ENCODE assay signal across 18 cellular contexts in the genomic region with DNA sequence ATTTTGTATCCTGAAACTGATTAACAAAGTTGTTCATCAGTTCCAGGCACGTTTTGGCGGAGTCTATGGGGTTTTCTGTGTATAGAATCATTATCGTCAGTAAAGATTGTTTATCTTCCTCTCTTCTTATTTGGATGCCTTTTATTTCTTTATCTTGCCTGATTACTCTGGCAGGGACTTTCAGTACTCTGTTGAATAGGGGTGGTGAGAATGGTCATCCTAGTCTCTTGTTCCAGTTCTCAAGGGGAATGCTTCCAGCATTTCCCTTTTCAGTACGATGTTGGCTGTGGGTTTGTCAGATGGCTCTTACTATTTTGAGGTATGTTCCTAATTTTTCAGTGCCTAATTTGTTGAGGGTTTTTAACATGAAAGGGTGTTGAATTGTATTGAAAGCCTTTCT. TPM values are rescaled to one million over a fixed set of nuclear protein-coding genes. Genes with fewer than 3 reads are reported as not detected.
A peak's percentile ranks its signal among the peaks of the same experiment; 100 is the strongest.
DNase-seq lines count a peak whose midpoint lies in the region; ATAC-seq lines count a peak whose summit lies in the region.
"Had no signal": no experiment of that assay in that cellular context is flagged by ENCODE, and none has a peak within 500 bp of the region (broad histone marks: within the 10 kb centered on the region; RNA-seq: fewer than 3 reads in every experiment).

No MANE protein-coding gene starts in this region.

- in situ Hi-C loops in KBM-7 (cut with MboI; ENCODE audit: low pct_unique_long_range_greater_than_20kb, low sequenced_read_pairs): no loop called here

- DNase-seq in activated naive CD4-positive, alpha-beta T cell treated with anti-CD3 and anti-CD28 coated beads, Interleukin-2, amount 50 U/mL, for 16 hours: no peak
- DNase-seq in T-helper 17 cell: no peak
- DNase-seq in effector memory CD8-positive, alpha-beta T cell: no peak
- DNase-seq in stimulated activated naive B cell treated with anti-CD40 and anti-IgM and Interleukin-4, amounts not matched to agents 10 μg/mL and 1 μg/mL and 100 μg/mL, for 72 hours: no peak
- no peak for DNase-seq in NCI-H1436 (lab: John Stamatoyannopoulos, UW)
- no peak for DNase-seq in KBM-7
- DNase-seq: CD4-positive, alpha-beta memory T cell; GF-D8; NCI-H1105; NCI-H1694; NCI-H2107; NCI-H226; NCI-H524; NCI-H82; OCI-M1; SHP77 treated with DMSO at 0.1 percent for 48 hours had no signal

- no peaks in the 10 kb centered on the region for H3K9me3 ChIP-seq in T-helper 17 cell (ENCODE audit: control insufficient read depth, low read length, poor library complexity, severe bottlenecking)
- H3K9me3 ChIP-seq: HAP-1 had no signal

- H3K4me3 Mint-ChIP-seq in activated naive CD4-positive, alpha-beta T cell treated with anti-CD3 and anti-CD28 coated beads, Interleukin-2, amount 50 U/mL, for 24 hours: peak overlapping the region; percentile 1
- no peak overlapping the region for H3K4me3 Mint-ChIP-seq in T-helper 17 cell
- H3K4me3 Mint-ChIP-seq in effector memory CD8-positive, alpha-beta T cell: no peak overlapping the region
- no peak overlapping the region for H3K4me3 Mint-ChIP-seq in stimulated activated naive B cell treated with anti-CD40 and anti-IgM and Interleukin-4, amounts not matched to agents 10 μg/mL and 1 μg/mL and 100 μg/mL, for 72 hours

- no peaks in the 10 kb centered on the region for H3K27me3 Mint-ChIP-seq in activated naive CD4-positive, alpha-beta T cell treated with anti-CD3 and anti-CD28 coated beads, Interleukin-2, amount 50 U/mL, for 24 hours
- no peaks in the 10 kb centered on the region for H3K27me3 Mint-ChIP-seq in T-helper 17 cell
- no peaks in the 10 kb centered on the region for H3K27me3 Mint-ChIP-seq in effector memory CD8-positive, alpha-beta T cell
- no peaks in the 10 kb centered on the region for H3K27me3 Mint-ChIP-seq in stimulated activated naive B cell treated with anti-CD40 and anti-IgM and Interleukin-4, amounts not matched to agents 10 μg/mL and 1 μg/mL and 100 μg/mL, for 72 hours
- H3K27me3 Mint-ChIP-seq: CD4-positive, alpha-beta memory T cell had no signal

- peaks cover 45% of the 10 kb centered on the region for H3K4me1 Mint-ChIP-seq in activated naive CD4-positive, alpha-beta T cell treated with anti-CD3 and anti-CD28 coated beads, Interleukin-2, amount 50 U/mL, for 24 hours
- peaks cover 26% of the 10 kb centered on the region for H3K4me1 Mint-ChIP-seq in T-helper 17 cell
- peaks cover 30 to 32% of the 10 kb centered on the region in 2 donors for H3K4me1 Mint-ChIP-seq in effector memory CD8-positive, alpha-beta T cell (ENCODE audit: low read depth in 2 of 2)
- peaks cover 8 to 28% of the 10 kb centered on the region in 2 donors for H3K4me1 Mint-ChIP-seq in stimulated activated naive B cell treated with anti-CD40 and anti-IgM and Interleukin-4, amounts not matched to agents 10 μg/mL and 1 μg/mL and 100 μg/mL, for 72 hours

- peaks cover 38% of the 10 kb centered on the region for H3K36me3 Mint-ChIP-seq in activated naive CD4-positive, alpha-beta T cell treated with anti-CD3 and anti-CD28 coated beads, Interleukin-2, amount 50 U/mL, for 24 hours
- peaks cover 5% of the 10 kb centered on the region for H3K36me3 Mint-ChIP-seq in T-helper 17 cell (ENCODE audit: low read depth)
- peaks cover 72% of the 10 kb centered on the region for H3K36me3 Mint-ChIP-seq in effector memory CD8-positive, alpha-beta T cell (ENCODE audit: insufficient read depth)
- peaks cover 45 to 59% of the 10 kb centered on the region in 2 donors for H3K36me3 Mint-ChIP-seq in stimulated activated naive B cell treated with anti-CD40 and anti-IgM and Interleukin-4, amounts not matched to agents 10 μg/mL and 1 μg/mL and 100 μg/mL, for 72 hours

- H3K9me3 Mint-ChIP-seq in activated naive CD4-positive, alpha-beta T cell treated with anti-CD3 and anti-CD28 coated beads, Interleukin-2, amount 50 U/mL, for 24 hours: peaks cover 6% of the 10 kb centered on the region
- H3K9me3 Mint-ChIP-seq in effector memory CD8-positive, alpha-beta T cell: no peaks in the 10 kb centered on the region
- H3K9me3 Mint-ChIP-seq in stimulated activated naive B cell treated with anti-CD40 and anti-IgM and Interleukin-4, amounts not matched to agents 10 μg/mL and 1 μg/mL and 100 μg/mL, for 72 hours: peaks cover 0 to 4% of the 10 kb centered on the region in 2 donors

- peak overlapping the region; percentile 20 for H3K27ac Mint-ChIP-seq in activated naive CD4-positive, alpha-beta T cell treated with anti-CD3 and anti-CD28 coated beads, Interleukin-2, amount 50 U/mL, for 24 hours
- H3K27ac Mint-ChIP-seq in T-helper 17 cell: peak overlapping the region; percentile 93
- peak overlapping the region; percentile 60 to 70 for H3K27ac Mint-ChIP-seq in effector memory CD8-positive, alpha-beta T cell
- peak overlapping the region; percentile 15 for H3K27ac Mint-ChIP-seq in stimulated activated naive B cell treated with anti-CD40 and anti-IgM and Interleukin-4, amounts not matched to agents 10 μg/mL and 1 μg/mL and 100 μg/mL, for 72 hours

- no peak for ATAC-seq in T-helper 17 cell
- ATAC-seq in effector memory CD8-positive, alpha-beta T cell (replicated peaks): no peak
- no peak for ATAC-seq in stimulated activated naive B cell treated with anti-CD40 and anti-IgM and Interleukin-4, amounts not matched to agents 10 μg/mL and 1 μg/mL and 100 μg/mL, for 72 hours (replicated peaks)

RNA-seq across cellular contexts. Expression of gene SPDYA, which starts 14.0 kb away (rescaled TPM):
- total RNA-seq in T-helper 17 cell: 10 to 100 TPM; 11.2 to 18.7 TPM

RNA-seq across cellular contexts. Expression of gene PPP1CB, which starts 45.0 kb away (rescaled TPM):
- 100 to 1,000 TPM; 309 to 313 TPM for total RNA-seq in T-helper 17 cell

Comparison
In these comparisons a context has a peak if more than half of its experiments do, and no peak if none do; other contexts are left out.
1. H3K27ac Mint-ChIP-seq: peak in every context shown above with its lines; median percentile 93 in T-helper 17 cell; 65 in effector memory CD8-positive, alpha-beta T cell; 20 in activated naive CD4-positive, alpha-beta T cell treated with anti-CD3 and anti-CD28 coated beads, Interleukin-2, amount 50 U/mL, for 24 hours; 15 in stimulated activated naive B cell treated with anti-CD40 and anti-IgM and Interleukin-4, amounts not matched to agents 10 μg/mL and 1 μg/mL and 100 μg/mL, for 72 hours.